Comparison of ENCODE assay signal across 2 cellular contexts in genomic region chr2:231452799-231453508, GRCh38.
TF ChIP-seq lines count a peak whose summit lies in the region.

No MANE protein-coding gene starts in this region.

TF ChIP-seq in IMR-90, 13 proteins besides CTCF, POLR2A, EP300 and RAD21:
- no peak for TF ChIP-seq USF2 (IDR thresholded peaks at IDR 0.05; ENCODE audit: low read depth, low read length)
- TF ChIP-seq MAFK (IDR thresholded peaks at IDR 0.05; ENCODE audit: low read depth, low read length): no peak
- no peak for TF ChIP-seq NFE2L2 (IDR thresholded peaks at IDR 0.05; ENCODE audit: low read depth, low read length)
- TF ChIP-seq RCOR1 (IDR thresholded peaks at IDR 0.05; ENCODE audit: insufficient replicate concordance, low read length): no peak
- TF ChIP-seq CEBPB (IDR thresholded peaks at IDR 0.05; ENCODE audit: low read depth, low read length): no peak
- TF ChIP-seq RFX5 (IDR thresholded peaks at IDR 0.05; ENCODE audit: low read depth, low read length): no peak
- TF ChIP-seq BHLHE40 (IDR thresholded peaks at IDR 0.05; ENCODE audit: low read depth, low read length): no peak
- TF ChIP-seq ELK1 (IDR thresholded peaks at IDR 0.05; ENCODE audit: borderline replicate concordance, low read depth, low read length): no peak
- TF ChIP-seq SMC3 (IDR thresholded peaks at IDR 0.05; ENCODE audit: low read depth, low read length): no peak
- TF ChIP-seq MAZ (IDR thresholded peaks at IDR 0.05; ENCODE audit: borderline replicate concordance, low read depth, low read length): no peak
- no peak for TF ChIP-seq FOS (IDR thresholded peaks at IDR 0.05; ENCODE audit: low read depth, low read length)
- no peak for TF ChIP-seq MXI1 (IDR thresholded peaks at IDR 0.05; ENCODE audit: borderline replicate concordance, low read depth, low read length)
- no peak for TF ChIP-seq CHD1 (IDR thresholded peaks at IDR 0.05; ENCODE audit: low read depth, low read length)

TF ChIP-seq in HepG2, 621 proteins besides CTCF, POLR2A, EP300 and RAD21 (continues in another document):
- no peak for TF ChIP-seq ATF7 (IDR thresholded peaks at IDR 0.05)
- TF ChIP-seq ATF7 (CRISPR knock-in tag; IDR thresholded peaks at IDR 0.05): no peak
- TF ChIP-seq ZBTB7B (CRISPR knock-in tag; IDR thresholded peaks at IDR 0.05): no peak
- no peak for TF ChIP-seq ZNF333 (CRISPR knock-in tag; IDR thresholded peaks at IDR 0.05; ENCODE audit: borderline replicate concordance)
- TF ChIP-seq ZNF780A (CRISPR knock-in tag; IDR thresholded peaks at IDR 0.05): peak; percentile 27; the same call in 1 of the 2 replicates
- no peak for TF ChIP-seq ZNF3 (CRISPR knock-in tag; IDR thresholded peaks at IDR 0.05)
- no peak for TF ChIP-seq ZNF616 (CRISPR knock-in tag; IDR thresholded peaks at IDR 0.05; ENCODE audit: low read depth)
- TF ChIP-seq MAF1 (CRISPR knock-in tag; IDR thresholded peaks at IDR 0.05; ENCODE audit: borderline replicate concordance): no peak
- TF ChIP-seq ZNF674 (CRISPR knock-in tag; IDR thresholded peaks at IDR 0.05; ENCODE audit: low read depth): no peak
- TF ChIP-seq ZNF343 (CRISPR knock-in tag; IDR thresholded peaks at IDR 0.05): 0 out of 2 replicates have a peak, but pooled peaks have one; percentile 8
- 0 out of 2 replicates have a peak, but pooled peaks have one; percentile 45 for TF ChIP-seq ZNF562 (CRISPR knock-in tag; IDR thresholded peaks at IDR 0.05; ENCODE audit: borderline replicate concordance)
- TF ChIP-seq KDM3A (CRISPR knock-in tag; IDR thresholded peaks at IDR 0.05; ENCODE audit: low read depth): 0 out of 2 replicates have a peak, but pooled peaks have one; percentile 20
- no peak for TF ChIP-seq ZNF740 (CRISPR knock-in tag; IDR thresholded peaks at IDR 0.05)
- TF ChIP-seq POLR2G (IDR thresholded peaks at IDR 0.05; ENCODE audit: low read depth, low read length): peak; percentile 61
- TF ChIP-seq RFXANK (CRISPR knock-in tag; IDR thresholded peaks at IDR 0.05): no peak
- TF ChIP-seq MTF2 (CRISPR knock-in tag; IDR thresholded peaks at IDR 0.05; ENCODE audit: borderline replicate concordance): no peak
- TF ChIP-seq RBM22 (optimal IDR thresholded peaks at IDR 0.05; ENCODE audit: low read length): peak; percentile 70
- TF ChIP-seq MBD4 (IDR thresholded peaks at IDR 0.05; ENCODE audit: borderline replicate concordance, low read length): peak; percentile 57
- 0 out of 2 replicates have a peak, but pooled peaks have one; percentile 32 for TF ChIP-seq BATF2 (CRISPR knock-in tag; IDR thresholded peaks at IDR 0.05)
- TF ChIP-seq SIN3A (IDR thresholded peaks at IDR 0.05; ENCODE audit: borderline replicate concordance, low read depth, low read length): 0 out of 2 replicates have a peak, but pooled peaks have one; percentile 38
- TF ChIP-seq SUZ12 (IDR thresholded peaks at IDR 0.05; ENCODE audit: low read depth, low read length): no peak
- peak; percentile 68; the same call in 1 of the 2 replicates for TF ChIP-seq ZNF501 (CRISPR knock-in tag; IDR thresholded peaks at IDR 0.05)
- no peak for TF ChIP-seq MAFG (CRISPR knock-in tag; IDR thresholded peaks at IDR 0.05)
- 0 out of 2 replicates have a peak, but pooled peaks have one; percentile 19 for TF ChIP-seq ZNF572 (CRISPR knock-in tag; IDR thresholded peaks at IDR 0.05)
- TF ChIP-seq CBFB (CRISPR knock-in tag; IDR thresholded peaks at IDR 0.05): no peak
- TF ChIP-seq ZNF24 (IDR thresholded peaks at IDR 0.05): no peak
- TF ChIP-seq ZSCAN20 (CRISPR knock-in tag; IDR thresholded peaks at IDR 0.05; ENCODE audit: borderline replicate concordance): 0 out of 2 replicates have a peak, but pooled peaks have one; percentile 69
- TF ChIP-seq SMAD9 (CRISPR knock-in tag; IDR thresholded peaks at IDR 0.05): no peak
- TF ChIP-seq ZBTB40 (IDR thresholded peaks at IDR 0.05): no peak
- TF ChIP-seq ZBTB40 (CRISPR knock-in tag; IDR thresholded peaks at IDR 0.05): no peak
- TF ChIP-seq PAF1 (CRISPR knock-in tag; IDR thresholded peaks at IDR 0.05): no peak
- TF ChIP-seq PHF5A (CRISPR knock-in tag; IDR thresholded peaks at IDR 0.05; ENCODE audit: low read depth, unreplicated experiment): no peak
- TF ChIP-seq PHF20 (CRISPR knock-in tag; IDR thresholded peaks at IDR 0.05): no peak
- no peak for TF ChIP-seq SCMH1 (CRISPR knock-in tag; IDR thresholded peaks at IDR 0.05; ENCODE audit: borderline replicate concordance)
- peak; percentile 83 for TF ChIP-seq ZC3H13 (CRISPR knock-in tag; IDR thresholded peaks at IDR 0.05)
- 0 out of 2 replicates have a peak, but pooled peaks have one; percentile 0 for TF ChIP-seq ZNF891 (CRISPR knock-in tag; IDR thresholded peaks at IDR 0.05)
- TF ChIP-seq ZNF589 (CRISPR knock-in tag; conservative IDR thresholded peaks at IDR 0.05): peak; percentile 52; the same call in 1 of the 2 replicates
- 0 out of 2 replicates have a peak, but pooled peaks have one; percentile 8 for TF ChIP-seq SAP130 (CRISPR knock-in tag; IDR thresholded peaks at IDR 0.05; ENCODE audit: low read depth)
- TF ChIP-seq HHEX (CRISPR knock-in tag; IDR thresholded peaks at IDR 0.05): 0 out of 2 replicates have a peak, but pooled peaks have one; percentile 17
- TF ChIP-seq ZHX2 (IDR thresholded peaks at IDR 0.05; ENCODE audit: low read depth): no peak
- TF ChIP-seq ZHX2 (CRISPR knock-in tag; IDR thresholded peaks at IDR 0.05; ENCODE audit: borderline replicate concordance): no peak
- TF ChIP-seq ASH2L (IDR thresholded peaks at IDR 0.05; ENCODE audit: insufficient read length, low read depth, low read length): no peak
- 0 out of 2 replicates have a peak, but pooled peaks have one; percentile 24 for TF ChIP-seq ZNF597 (CRISPR knock-in tag; IDR thresholded peaks at IDR 0.05)
